ENCODE assay signal across 26 cellular contexts in genomic region chr22:30861131-30861530, GRCh38.
DNase-seq lines count a peak whose midpoint lies in the region; ATAC-seq and TF ChIP-seq lines count a peak whose summit lies in the region.
"Had no signal": no experiment of that assay in that cellular context is flagged by ENCODE, and none has a peak within 500 bp of the region (broad histone marks: within the 10 kb centered on the region; RNA-seq: fewer than 3 reads in every experiment).

No MANE protein-coding gene starts in this region.

- no peak overlapping the region for H3K4me3 Mint-ChIP-seq in type B pancreatic cell
- no peak overlapping the region for H3K4me3 Mint-ChIP-seq in activated naive CD8-positive, alpha-beta T cell treated with anti-CD3 and anti-CD28 coated beads, Interleukin-2, amount 50 U/mL, for 24 hours
- no peak overlapping the region for H3K4me3 Mint-ChIP-seq in activated CD4-positive, alpha-beta memory T cell treated with anti-CD3 and anti-CD28 coated beads, Interleukin-2, amount 10 ng/mL, durations not matched to agents 7 days and 5 days
- H3K4me3 Mint-ChIP-seq: IgD-negative memory B cell; naive thymus-derived CD8-positive, alpha-beta T cell; T-helper 1 cell treated with Interleukin-12 subunit alpha and Interleukin-12 subunit beta and Interleukin-4 antibody, amounts not matched to agents 30 μg/mL and 1 μg/mL, for 36 hours had no signal

- no peak overlapping the region for H3K4me3 ChIP-seq in Jurkat, Clone E6-1 (ENCODE audit: low read length)
- H3K4me3 ChIP-seq: gastroesophageal sphincter, GM23248, SJSA1, skin epidermis, uterus had no signal

- DNase-seq in GM03348 (ENCODE audit: low spot score) (peak; percentile 3), iPS-NIHi11 (ENCODE audit: low spot score) (peak; percentile 4), type B pancreatic cell (ENCODE audit: extremely low spot score, unreplicated experiment) (peak; percentile 32), NCI-H2029 (lab: John Stamatoyannopoulos, UW) (no peak)
- peak; percentile 69 for DNase-seq in Jurkat, Clone E6-1 (ENCODE audit: low read depth, low spot score)
- no peak for DNase-seq in activated naive CD8-positive, alpha-beta T cell treated with anti-CD3 and anti-CD28 coated beads, Interleukin-2, amount 50 U/mL, for 24 hours
- no peak for DNase-seq in activated CD4-positive, alpha-beta memory T cell treated with anti-CD3 and anti-CD28 coated beads, Interleukin-2, amount 10 ng/mL, durations not matched to agents 7 days and 5 days
- DNase-seq: activated CD4-positive, alpha-beta T cell treated with anti-CD3 and anti-CD28 coated beads, Interleukin-2, amount 50 U/mL, for 48 hours; C1 segment of cervical spinal cord; effector CD4-positive, alpha-beta T cell; GM23248; NCI-H1092; NCI-H1694; NCI-H2171; NCI-H510A; RPMI8226; stimulated activated naive CD4-positive, alpha-beta T cell; uterus had no signal

- POLR2A ChIA-PET in activated CD4-positive, alpha-beta memory T cell treated with anti-CD3 and anti-CD28 coated beads, Interleukin-2, amount 10 ng/mL, durations not matched to agents 7 days and 5 days (lab: Charles Lee): no interaction called here

- H3K36me3 Mint-ChIP-seq in type B pancreatic cell: no peaks in the 10 kb centered on the region
- no peaks in the 10 kb centered on the region for H3K36me3 Mint-ChIP-seq in activated naive CD8-positive, alpha-beta T cell treated with anti-CD3 and anti-CD28 coated beads, Interleukin-2, amount 50 U/mL, for 24 hours (ENCODE audit: low read depth)
- no peaks in the 10 kb centered on the region for H3K36me3 Mint-ChIP-seq in activated CD4-positive, alpha-beta memory T cell treated with anti-CD3 and anti-CD28 coated beads, Interleukin-2, amount 10 ng/mL, durations not matched to agents 7 days and 5 days (ENCODE audit: low read depth)
- H3K36me3 Mint-ChIP-seq: activated naive CD4-positive, alpha-beta T cell treated with anti-CD3 and anti-CD28 coated beads, Interleukin-2, amount 50 U/mL, for 72 hours; naive thymus-derived CD8-positive, alpha-beta T cell had no signal

- peaks cover 4% of the 10 kb centered on the region for H3K4me1 Mint-ChIP-seq in type B pancreatic cell (ENCODE audit: unreplicated experiment)
- H3K4me1 Mint-ChIP-seq in activated naive CD8-positive, alpha-beta T cell treated with anti-CD3 and anti-CD28 coated beads, Interleukin-2, amount 50 U/mL, for 24 hours: no peaks in the 10 kb centered on the region
- H3K4me1 Mint-ChIP-seq in activated CD4-positive, alpha-beta memory T cell treated with anti-CD3 and anti-CD28 coated beads, Interleukin-2, amount 10 ng/mL, durations not matched to agents 7 days and 5 days: no peaks in the 10 kb centered on the region
- H3K4me1 Mint-ChIP-seq: IgD-negative memory B cell had no signal

- no peaks in the 10 kb centered on the region for H3K9me3 Mint-ChIP-seq in type B pancreatic cell
- no peaks in the 10 kb centered on the region for H3K9me3 Mint-ChIP-seq in activated naive CD8-positive, alpha-beta T cell treated with anti-CD3 and anti-CD28 coated beads, Interleukin-2, amount 50 U/mL, for 24 hours
- no peaks in the 10 kb centered on the region for H3K9me3 Mint-ChIP-seq in activated CD4-positive, alpha-beta memory T cell treated with anti-CD3 and anti-CD28 coated beads, Interleukin-2, amount 10 ng/mL, durations not matched to agents 7 days and 5 days
- H3K9me3 Mint-ChIP-seq: activated naive CD4-positive, alpha-beta T cell treated with anti-CD3 and anti-CD28 coated beads, Interleukin-2, amount 50 U/mL, for 72 hours; activated T-helper 2 cell treated with anti-CD3 and anti-CD28 coated beads, Interferon-gamma antibody, Interleukin-2, Interleukin-4, amounts not matched to agents 10 μg/mL and 5 μg/mL and 100 μg/mL, durations not matched to agents 14 hours and 24 hours and 36 hours; IgD-negative memory B cell; naive thymus-derived CD8-positive, alpha-beta T cell; T-helper 1 cell treated with Interleukin-12 subunit alpha and Interleukin-12 subunit beta and Interleukin-4 antibody, amounts not matched to agents 30 μg/mL and 1 μg/mL, for 36 hours had no signal

- no peak overlapping the region for H3K27ac Mint-ChIP-seq in type B pancreatic cell
- no peak overlapping the region for H3K27ac Mint-ChIP-seq in activated naive CD8-positive, alpha-beta T cell treated with anti-CD3 and anti-CD28 coated beads, Interleukin-2, amount 50 U/mL, for 24 hours
- H3K27ac Mint-ChIP-seq in activated CD4-positive, alpha-beta memory T cell treated with anti-CD3 and anti-CD28 coated beads, Interleukin-2, amount 10 ng/mL, durations not matched to agents 7 days and 5 days: no peak overlapping the region
- H3K27ac Mint-ChIP-seq: activated naive CD4-positive, alpha-beta T cell treated with anti-CD3 and anti-CD28 coated beads, Interleukin-2, amount 50 U/mL, for 72 hours; activated T-helper 2 cell treated with anti-CD3 and anti-CD28 coated beads, Interferon-gamma antibody, Interleukin-2, Interleukin-4, amounts not matched to agents 10 μg/mL and 5 μg/mL and 100 μg/mL, durations not matched to agents 14 hours and 24 hours and 36 hours; IgD-negative memory B cell; T-helper 1 cell treated with Interleukin-12 subunit alpha and Interleukin-12 subunit beta and Interleukin-4 antibody, amounts not matched to agents 30 μg/mL and 1 μg/mL, for 36 hours had no signal

- no peaks in the 10 kb centered on the region for H3K27me3 Mint-ChIP-seq in type B pancreatic cell
- no peaks in the 10 kb centered on the region for H3K27me3 Mint-ChIP-seq in activated naive CD8-positive, alpha-beta T cell treated with anti-CD3 and anti-CD28 coated beads, Interleukin-2, amount 50 U/mL, for 24 hours
- H3K27me3 Mint-ChIP-seq in activated CD4-positive, alpha-beta memory T cell treated with anti-CD3 and anti-CD28 coated beads, Interleukin-2, amount 10 ng/mL, durations not matched to agents 7 days and 5 days: no peaks in the 10 kb centered on the region
- H3K27me3 Mint-ChIP-seq: IgD-negative memory B cell; naive thymus-derived CD8-positive, alpha-beta T cell had no signal

- ATAC-seq in activated naive CD8-positive, alpha-beta T cell treated with anti-CD3 and anti-CD28 coated beads, Interleukin-2, amount 50 U/mL, for 24 hours: no peak
- ATAC-seq: activated naive CD4-positive, alpha-beta T cell treated with anti-CD3 and anti-CD28 coated beads, Interleukin-2, amount 50 U/mL, for 72 hours; gastroesophageal sphincter; naive thymus-derived CD8-positive, alpha-beta T cell had no signal

- TF ChIP-seq CTCF in type B pancreatic cell (conservative IDR thresholded peaks at IDR 0.05): no peak

- CTCF ChIA-PET in activated CD4-positive, alpha-beta memory T cell treated with anti-CD3 and anti-CD28 coated beads, Interleukin-2, amount 10 ng/mL, durations not matched to agents 7 days and 5 days (lab: Charles Lee): no interaction called here

Comparison
In these comparisons a context has a peak if more than half of its experiments do, and no peak if none do; other contexts are left out.
1. DNase-seq: peak in GM03348 (single experiment), Jurkat, Clone E6-1 (single experiment), iPS-NIHi11 (single experiment) and type B pancreatic cell (single experiment); none in activated naive CD8-positive, alpha-beta T cell treated with anti-CD3 and anti-CD28 coated beads, Interleukin-2, amount 50 U/mL, for 24 hours (single experiment), NCI-H2029 (single experiment) and activated CD4-positive, alpha-beta memory T cell treated with anti-CD3 and anti-CD28 coated beads, Interleukin-2, amount 10 ng/mL, durations not matched to agents 7 days and 5 days (single experiment).